In the genomic region with DNA sequence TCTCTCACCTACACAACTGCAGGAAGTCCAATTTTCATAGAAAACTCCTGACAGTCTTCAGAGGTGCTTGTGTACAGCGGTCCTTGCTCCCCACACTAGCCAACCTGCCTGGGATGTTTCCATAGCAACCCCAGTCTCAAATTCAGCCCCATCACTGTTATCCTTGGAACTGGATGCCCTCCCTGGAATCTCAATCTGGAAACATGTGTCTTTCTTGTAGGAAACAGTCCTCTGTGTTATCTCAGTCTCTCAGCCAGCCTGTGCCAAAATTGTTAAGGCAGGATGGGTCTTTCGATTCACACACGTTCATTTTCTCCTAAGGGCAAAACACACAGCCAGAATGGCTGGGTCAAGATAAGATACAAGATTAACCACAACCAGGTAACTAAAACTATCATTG, we compare ENCODE assay signal across 18 cellular contexts.
"Had no signal": no experiment of that assay in that cellular context is flagged by ENCODE, and none has a peak within 500 bp of the region (broad histone marks: within the 10 kb centered on the region; RNA-seq: fewer than 3 reads in every experiment).

No MANE protein-coding gene starts in this region.

- ATAC-seq: Panc1, PC-3 had no signal

- DNase-seq: KG1, MV-4-11, NCI-H1048, NCI-H1105, NCI-H1436 treated with DMSO at 0.1 percent for 48 hours, NCI-H1694, NCI-H187 treated with DMSO at 0.1 percent for 48 hours, NCI-H2029 treated with DMSO at 0.1 percent for 48 hours, NCI-H2171, NCI-H345, NCI-H446 treated with DMSO at 0.1 percent for 48 hours, NCI-H510A treated with DMSO at 0.1 percent for 48 hours, NCI-H69, NCI-H774, PC-3, SHP77 had no signal

- H3K27ac ChIP-seq: RWPE1 had no signal
